Comparison of ENCODE assay signal across 1 cellular context in genomic region chr1:113946668-113947387, GRCh38.
TF ChIP-seq lines count a peak whose summit lies in the region.

No MANE protein-coding gene starts in this region.

TF ChIP-seq in IMR-90, 13 proteins besides CTCF, POLR2A, EP300 and RAD21 (continued from another document):
- TF ChIP-seq ELK1 (IDR thresholded peaks at IDR 0.05; ENCODE audit: borderline replicate concordance, low read depth, low read length) (no peak), BHLHE40 (IDR thresholded peaks at IDR 0.05; ENCODE audit: low read depth, low read length) (no peak), USF2 (IDR thresholded peaks at IDR 0.05; ENCODE audit: low read depth, low read length) (no peak), SMC3 (IDR thresholded peaks at IDR 0.05; ENCODE audit: low read depth, low read length) (no peak), MAFK (IDR thresholded peaks at IDR 0.05; ENCODE audit: low read depth, low read length) (no peak), NFE2L2 (IDR thresholded peaks at IDR 0.05; ENCODE audit: low read depth, low read length) (no peak)
